ENCODE assay signal across 34 cellular contexts in the genomic region with DNA sequence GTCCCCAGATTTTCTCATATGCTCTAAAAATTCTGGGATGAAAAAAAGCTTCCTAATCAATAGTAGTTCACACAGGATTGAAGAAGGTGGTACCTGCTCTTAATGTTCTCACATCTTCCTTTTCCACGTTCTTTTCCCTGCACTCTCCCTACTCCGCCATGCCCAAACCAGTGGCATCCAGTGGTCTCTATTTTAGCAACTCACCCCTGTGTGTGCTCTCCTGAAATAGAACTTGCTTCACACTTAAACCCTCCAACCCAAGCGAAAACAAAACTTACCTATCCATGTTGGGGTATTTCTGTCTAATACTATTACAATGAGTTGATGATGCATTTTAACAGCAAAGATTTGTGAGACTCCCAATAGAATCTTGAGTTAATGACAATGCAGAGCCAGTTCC.
"Had no signal": no experiment of that assay in that cellular context is flagged by ENCODE, and none has a peak within 500 bp of the region (broad histone marks: within the 10 kb centered on the region; RNA-seq: fewer than 3 reads in every experiment).

No MANE protein-coding gene starts in this region.

- H3K9me3 ChIP-seq: MG63 had no signal

- H3K27ac ChIP-seq: KMS-11 had no signal

- H3K4me3 ChIP-seq: MG63 had no signal

- DNase-seq: Karpas-422, Kasumi-1, KG1, MG63, MM.1S, MV-4-11, NCI-H1048, NCI-H1092, NCI-H1092 treated with DMSO at 0.1 percent for 48 hours, NCI-H1105, NCI-H1105 treated with DMSO at 0.1 percent for 48 hours, NCI-H1417, NCI-H1417 treated with DMSO at 0.1 percent for 48 hours, NCI-H1436, NCI-H1436 treated with DMSO at 0.1 percent for 48 hours, NCI-H146, NCI-H1694, NCI-H1694 treated with DMSO at 0.1 percent for 48 hours, NCI-H187, NCI-H187 treated with DMSO at 0.1 percent for 48 hours, NCI-H1930, NCI-H2029, NCI-H2029 treated with DMSO at 0.1 percent for 48 hours, NCI-H2081, NCI-H2081 treated with DMSO at 0.1 percent for 48 hours, NCI-H2107, NCI-H2171, NCI-H2171 treated with DMSO at 0.1 percent for 48 hours, NCI-H2227 treated with DMSO at 0.1 percent for 48 hours, NCI-H226, NCI-H345, NCI-H446, NCI-H446 treated with DMSO at 0.1 percent for 48 hours had no signal

- H3K36me3 ChIP-seq: MG63 had no signal

- H3K27me3 ChIP-seq: MG63 had no signal
